Comparison of ENCODE assay signal across 19 cellular contexts in genomic region chr11:72709478-72710238, GRCh38. TPM values are rescaled to one million over a fixed set of nuclear protein-coding genes. Genes with fewer than 3 reads are reported as not detected.
"Had no signal": no experiment of that assay in that cellular context is flagged by ENCODE, and none has a peak within 500 bp of the region (broad histone marks: within the 10 kb centered on the region; RNA-seq: fewer than 3 reads in every experiment).

No MANE protein-coding gene starts in this region.

- ATAC-seq: activated CD4-positive, CD25-positive, alpha-beta regulatory T cell treated with anti-CD3 and anti-CD28 coated beads, Interleukin-2, amount 50 U/mL, for 24 hours; activated CD8-positive, alpha-beta T cell treated with anti-CD3 and anti-CD28 coated beads, Interleukin-2, amount 10 ng/mL, durations not matched to agents 7 days and 5 days; activated T-cell treated with anti-CD3 and anti-CD28 coated beads, Interleukin-2, amount 50 U/mL, for 4 hours; pancreas; sciatic nerve had no signal

- H3K4me3 Mint-ChIP-seq: activated CD4-positive, alpha-beta T cell treated with anti-CD3 and anti-CD28 coated beads, Interleukin-2, amount 10 ng/mL, durations not matched to agents 7 days and 5 days; activated CD8-positive, alpha-beta T cell treated with anti-CD3 and anti-CD28 coated beads, Interleukin-2, amount 10 ng/mL, durations not matched to agents 7 days and 5 days; activated naive CD8-positive, alpha-beta T cell treated with anti-CD3 and anti-CD28 coated beads for 36 hours; activated T-cell treated with anti-CD3 and anti-CD28 coated beads, Interleukin-2, amount 50 U/mL, for 4 hours had no signal

- H3K4me2 ChIP-seq: smooth muscle cell had no signal

- H3K27me3 Mint-ChIP-seq: activated CD4-positive, alpha-beta T cell treated with anti-CD3 and anti-CD28 coated beads, Interleukin-2, amount 10 ng/mL, durations not matched to agents 7 days and 5 days; activated naive CD8-positive, alpha-beta T cell treated with anti-CD3 and anti-CD28 coated beads for 36 hours had no signal

- H3K27ac ChIP-seq: cardiac muscle cell, pancreas, transverse colon, vagina had no signal

- H3K27ac Mint-ChIP-seq: activated CD4-positive, alpha-beta T cell treated with anti-CD3 and anti-CD28 coated beads, Interleukin-2, amount 10 ng/mL, durations not matched to agents 7 days and 5 days; activated CD8-positive, alpha-beta T cell treated with anti-CD3 and anti-CD28 coated beads, Interleukin-2, amount 10 ng/mL, durations not matched to agents 7 days and 5 days; activated naive CD8-positive, alpha-beta T cell treated with anti-CD3 and anti-CD28 coated beads for 36 hours had no signal

- H3K9me3 Mint-ChIP-seq: activated CD4-positive, alpha-beta T cell treated with anti-CD3 and anti-CD28 coated beads, Interleukin-2, amount 10 ng/mL, durations not matched to agents 7 days and 5 days; activated naive CD8-positive, alpha-beta T cell treated with anti-CD3 and anti-CD28 coated beads for 36 hours; activated T-cell treated with anti-CD3 and anti-CD28 coated beads, Interleukin-2, amount 50 U/mL, for 4 hours had no signal

- H3K4me1 ChIP-seq: pancreas had no signal

- H3K4me3 ChIP-seq: cardiac muscle cell, pancreas, smooth muscle cell, transverse colon, vagina had no signal

- H3K9me3 ChIP-seq: pancreas, transverse colon, vagina had no signal

- H3K27me3 ChIP-seq: cardiac muscle cell, pancreas, transverse colon, vagina had no signal

- DNase-seq: activated CD4-positive, alpha-beta T cell treated with anti-CD3 and anti-CD28 coated beads, Interleukin-2, amount 10 ng/mL, durations not matched to agents 7 days and 5 days; activated CD8-positive, alpha-beta T cell treated with anti-CD3 and anti-CD28 coated beads, Interleukin-2, amount 10 ng/mL, durations not matched to agents 7 days and 5 days; activated naive CD8-positive, alpha-beta T cell treated with anti-CD3 and anti-CD28 coated beads for 36 hours; activated T-cell treated with anti-CD3 and anti-CD28 coated beads, Interleukin-2, amount 50 U/mL, for 4 hours; amniotic stem cell; erythroblast; foreskin melanocyte; glutamatergic neuron; hippocampal formation; stimulated activated CD4-positive, alpha-beta T cell treated with anti-CD3 and anti-CD28 coated beads, Interleukin-4, amount 100 ng/mL, for 24 hours; stimulated activated naive CD4-positive, alpha-beta T cell treated with Interleukin-2 at 50 U/mL for 16 hours; T-helper 1 cell; transverse colon had no signal

RNA-seq across cellular contexts. Expression of gene PDE2A, which starts 35.4 kb away (rescaled TPM):
- total RNA-seq: smooth muscle cell had no signal
- polyA plus RNA-seq: cardiac muscle cell had no signal
